ENCODE assay signal across 14 cellular contexts in genomic region chr11:68541983-68542382, GRCh38.
DNase-seq lines count a peak whose midpoint lies in the region; ATAC-seq, FAIRE-seq and TF ChIP-seq lines count a peak whose summit lies in the region.
"Had no signal": no experiment of that assay in that cellular context is flagged by ENCODE, and none has a peak within 500 bp of the region (broad histone marks: within the 10 kb centered on the region; RNA-seq: fewer than 3 reads in every experiment).

No MANE protein-coding gene starts in this region.

- H3K9me3 Mint-ChIP-seq in activated naive CD4-positive, alpha-beta T cell treated with anti-CD3 and anti-CD28 coated beads, Interleukin-2, amount 50 U/mL, for 72 hours, result no peaks in the 10 kb centered on the region
- no peaks in the 10 kb centered on the region for H3K9me3 Mint-ChIP-seq in activated T-helper 17 cell treated with anti-CD3 and anti-CD28 coated beads, Interleukin-2, amount 50 U/mL, for 72 hours
- H3K9me3 Mint-ChIP-seq: central memory CD8-positive, alpha-beta T cell had no signal

- no peak overlapping the region for H2AFZ ChIP-seq in HepG2 (ENCODE audit: low read length)

- TF ChIP-seq CTCF in HepG2 (CRISPR knock-in tag; IDR thresholded peaks at IDR 0.05) (no peak), upper lobe of left lung (IDR thresholded peaks at IDR 0.05) (no peak)

- H3K36me3 ChIP-seq in HepG2 (replicated peaks in 1 of 2; ENCODE audit: control insufficient read depth in 1 of 2, insufficient read depth in 2 of 2, low read length in 2 of 2) (peaks cover 20 to 77% of the 10 kb centered on the region in 2 experiments), upper lobe of left lung (peaks cover 7 to 74% (median 21%) of the 10 kb centered on the region in 4 donors)

- peak overlapping the region; percentile 81 to 92 for H3K27ac Mint-ChIP-seq in activated naive CD4-positive, alpha-beta T cell treated with anti-CD3 and anti-CD28 coated beads, Interleukin-2, amount 50 U/mL, for 72 hours
- peak overlapping the region; percentile 88 for H3K27ac Mint-ChIP-seq in activated T-helper 17 cell treated with anti-CD3 and anti-CD28 coated beads, Interleukin-2, amount 50 U/mL, for 72 hours

- H3K27ac ChIP-seq in HepG2 (ENCODE audit: extremely low read length, insufficient read depth, low read length) (no peak overlapping the region), upper lobe of left lung (no peak overlapping the region)

- peak; percentile 21 to 72 for ATAC-seq in activated naive CD4-positive, alpha-beta T cell treated with anti-CD3 and anti-CD28 coated beads, Interleukin-2, amount 50 U/mL, for 72 hours
- ATAC-seq in activated T-helper 17 cell treated with anti-CD3 and anti-CD28 coated beads, Interleukin-2, amount 50 U/mL, for 72 hours (replicated peaks), result peak; percentile 59
- ATAC-seq in HepG2, result peak; percentile 56
- ATAC-seq in upper lobe of left lung (ENCODE audit: low FRiP score in 2 of 2), result peak; percentile 41 to 49
- ATAC-seq in HG03571 (IDR thresholded peaks at IDR 0.05; ENCODE audit: unreplicated experiment), result no peak

- no peaks in the 10 kb centered on the region for H3K27me3 Mint-ChIP-seq in activated T-helper 17 cell treated with anti-CD3 and anti-CD28 coated beads, Interleukin-2, amount 50 U/mL, for 72 hours
- H3K27me3 Mint-ChIP-seq: central memory CD8-positive, alpha-beta T cell had no signal

- peak overlapping the region; percentile 14 for H3K4me3 Mint-ChIP-seq in activated T-helper 17 cell treated with anti-CD3 and anti-CD28 coated beads, Interleukin-2, amount 50 U/mL, for 72 hours
- H3K4me3 Mint-ChIP-seq: central memory CD8-positive, alpha-beta T cell had no signal

- H3K36me3 Mint-ChIP-seq in activated naive CD4-positive, alpha-beta T cell treated with anti-CD3 and anti-CD28 coated beads, Interleukin-2, amount 50 U/mL, for 72 hours, result peaks cover 28 to 65% of the 10 kb centered on the region in 2 donors
- peaks cover 100% of the 10 kb centered on the region for H3K36me3 Mint-ChIP-seq in activated T-helper 17 cell treated with anti-CD3 and anti-CD28 coated beads, Interleukin-2, amount 50 U/mL, for 72 hours (ENCODE audit: low read depth)

- H3K4me1 ChIP-seq in HepG2 (ENCODE audit: insufficient read depth, low read length) (peaks cover 15% of the 10 kb centered on the region), upper lobe of left lung (peaks cover 10 to 40% (median 21%) of the 10 kb centered on the region in 4 donors)

- DNase-seq in activated naive CD4-positive, alpha-beta T cell treated with anti-CD3 and anti-CD28 coated beads, Interleukin-2, amount 50 U/mL, for 72 hours (ENCODE audit: low spot score in 2 of 2), result no peak
- no peak for DNase-seq in activated naive CD4-positive, alpha-beta T cell treated with anti-CD3 and anti-CD28 coated beads, Interleukin-2, amount 50 U/mL, for 16 hours
- DNase-seq in HepG2 (ENCODE audit: low spot score), result peak; percentile 7
- DNase-seq in upper lobe of left lung, result no peak
- no peak for DNase-seq in activated CD4-positive, CD25-positive, alpha-beta regulatory T cell (lab: John Stamatoyannopoulos, UW)
- no peak for DNase-seq in activated CD8-positive, alpha-beta memory T cell treated with anti-CD3 and anti-CD28 coated beads for 24 hours
- DNase-seq: activated CD8-positive, alpha-beta memory T cell treated with anti-CD3 and anti-CD28 coated beads, Interleukin-2, amount 50 U/mL, for 48 hours; NCI-H1092 treated with DMSO at 0.1 percent for 48 hours; NCI-H82; retina had no signal

- H3K4me3 ChIP-seq in HepG2 (replicated peaks in 1 of 3; ENCODE audit: insufficient read depth in 1 of 3, low read depth in 2 of 3, low read length in 3 of 3) (no peak overlapping the region), upper lobe of left lung (no peak overlapping the region)

- peaks cover 40% of the 10 kb centered on the region for H3K4me1 Mint-ChIP-seq in activated T-helper 17 cell treated with anti-CD3 and anti-CD28 coated beads, Interleukin-2, amount 50 U/mL, for 72 hours

- no peaks in the 10 kb centered on the region for H3K27me3 ChIP-seq in HepG2 (ENCODE audit: control insufficient read depth in 1 of 2, insufficient read depth in 2 of 2, low read length in 2 of 2)
- H3K27me3 ChIP-seq in upper lobe of left lung, result no peaks in the 10 kb centered on the region

- in situ Hi-C loops in HepG2 (cut with HindIII; ENCODE audit: extremely low pct_ligation_motif_present, low pct_unique_long_range_greater_than_20kb), result no loop called here

- H3K9me3 ChIP-seq in HepG2 (ENCODE audit: low read length), result no peaks in the 10 kb centered on the region
- no peaks in the 10 kb centered on the region for H3K9me3 ChIP-seq in upper lobe of left lung

- no peak for FAIRE-seq in HepG2 (lab: Jason Lieb, UNC)
- FAIRE-seq: frontal cortex had no signal

- H4K20me1 ChIP-seq in HepG2 (ENCODE audit: insufficient read depth, low read length), result peaks cover 7% of the 10 kb centered on the region

- no peak for TF ChIP-seq RAD21 in HepG2 (CRISPR knock-in tag; IDR thresholded peaks at IDR 0.05)

- peaks cover 26% of the 10 kb centered on the region for H3K79me2 ChIP-seq in HepG2 (ENCODE audit: insufficient read depth, low read length)

- H3K9ac ChIP-seq in HepG2 (ENCODE audit: insufficient read depth, low read depth, low read length), result no peak overlapping the region

- TF ChIP-seq EP300 in HepG2 (IDR thresholded peaks at IDR 0.05; ENCODE audit: low read depth in 2 of 2, low read length in 2 of 2) (no peak), HepG2 (CRISPR knock-in tag; IDR thresholded peaks at IDR 0.05; ENCODE audit: borderline replicate concordance) (no peak), upper lobe of left lung (IDR thresholded peaks at IDR 0.05) (no peak)

- 93% methylated on average over 8 of the region's 8 CpGs for WGBS in HepG2 (ENCODE audit: low lambda C conversion rate)
- WGBS in upper lobe of left lung, 2 donors, result 56 to 64% methylated on average over 8 of the region's 8 CpGs

- BruUV-seq in HepG2 (replicated peaks; lab: Mats Ljungman, UMichigan), result no TSS peak

- CTCF ChIA-PET in HepG2 (lab: Yijun Ruan, JAX; ENCODE audit: low intra/inter-chr PET ratio, low total read pairs), result no interaction called here

- intact Hi-C loops in HepG2 (cut with micrococcal nuclease; ENCODE audit: unreplicated experiment), result no loop called here

- no peak for TF ChIP-seq POLR2A in HepG2 (IDR thresholded peaks at IDR 0.05; ENCODE audit: insufficient read depth in 1 of 2, low read depth in 2 of 2, low read length in 2 of 2)
- TF ChIP-seq POLR2A in upper lobe of left lung (IDR thresholded peaks at IDR 0.05), result no peak

- POLR2A ChIA-PET in HepG2 (lab: Yijun Ruan, JAX), result no interaction called here

- no peak overlapping the region for H3K4me2 ChIP-seq in HepG2 (ENCODE audit: low read depth, low read length)

TF ChIP-seq in HepG2, 621 proteins besides CTCF, POLR2A, EP300 and RAD21:
- TF ChIP-seq ATF4 (CRISPR knock-in tag; IDR thresholded peaks at IDR 0.05), result no peak
- peak; percentile 40 for TF ChIP-seq ZNF687 (CRISPR knock-in tag; IDR thresholded peaks at IDR 0.05)
